ENCODE assay signal across 20 cellular contexts in genomic region chr14:57080691-57081090, GRCh38.
"Had no signal": no experiment of that assay in that cellular context is flagged by ENCODE, and none has a peak within 500 bp of the region (broad histone marks: within the 10 kb centered on the region; RNA-seq: fewer than 3 reads in every experiment).

No MANE protein-coding gene starts in this region.

- FAIRE-seq: endometrium, urothelium cell line had no signal

- H3K27me3 ChIP-seq: hepatocyte, right lobe of liver, suprapubic skin, thyroid gland had no signal

- ATAC-seq: left colon; left ventricle myocardium superior; right lobe of liver; stimulated activated effector memory CD8-positive, alpha-beta T cell treated with anti-CD3 and anti-CD28 coated beads, Interleukin-12 subunit alpha, Interleukin-12 subunit beta, amount 100 ng/mL, for 72 hours; stimulated activated naive CD8-positive, alpha-beta T cell treated with anti-CD3 and anti-CD28 coated beads, Interleukin-15, Interleukin-2, amounts not matched to agents 100 U/mL and 50 U/mL, for 24 hours had no signal

- H3K4me1 ChIP-seq: esophagus muscularis mucosa, parathyroid adenoma, prostate gland, right lobe of liver, suprapubic skin, thyroid gland had no signal

- H3K27ac ChIP-seq: dorsolateral prefrontal cortex, esophagus muscularis mucosa, hepatocyte, parathyroid adenoma, prostate gland, right lobe of liver, suprapubic skin, thyroid gland had no signal

- DNase-seq: cortex of kidney; dorsolateral prefrontal cortex; effector memory CD4-positive, alpha-beta T cell; left colon; left ventricle myocardium superior; mesenchymal stem cell; naive B cell; right lobe of liver; stimulated activated CD4-positive, alpha-beta T cell treated with anti-CD3 and anti-CD28 coated beads, Interleukin-4, amount 100 ng/mL, for 1 hour; stimulated activated CD8-positive, alpha-beta memory T cell treated with anti-CD3 and anti-CD28 coated beads, Interleukin-4, amount 100 ng/mL, for 48 hours; stimulated activated naive CD8-positive, alpha-beta T cell treated with anti-CD3 and anti-CD28 coated beads, Interleukin-15, Interleukin-2, amounts not matched to agents 100 U/mL and 50 U/mL, for 24 hours; thyroid gland had no signal
